27 cellular contexts compared by ENCODE assay signal in genomic region chr20:24458441-24458840, GRCh38. TPM values are rescaled to one million over a fixed set of nuclear protein-coding genes. Genes with fewer than 3 reads are reported as not detected.
"Had no signal": no experiment of that assay in that cellular context is flagged by ENCODE, and none has a peak within 500 bp of the region (broad histone marks: within the 10 kb centered on the region; RNA-seq: fewer than 3 reads in every experiment).

No MANE protein-coding gene starts in this region.

- H3K4me1 ChIP-seq: esophagus squamous epithelium, pancreas, psoas muscle had no signal

- H3K27ac ChIP-seq: epithelial cell of prostate, esophagus squamous epithelium, pancreas, psoas muscle, thoracic aorta had no signal

- H3K4me1 Mint-ChIP-seq: activated T-helper 17 cell treated with anti-CD3 and anti-CD28 coated beads, Interleukin-2, amount 50 U/mL, for 72 hours; memory B cell had no signal

- H3K9me3 ChIP-seq: esophagus squamous epithelium, pancreas, psoas muscle, thoracic aorta had no signal

- ATAC-seq: activated naive CD8-positive, alpha-beta T cell treated with anti-CD3 and anti-CD28 coated beads, Interleukin-2, amount 50 U/mL, for 24 hours; activated T-cell treated with anti-CD3 and anti-CD28 coated beads, Interleukin-2, amount 50 U/mL, for 4 hours; activated T-helper 17 cell treated with anti-CD3 and anti-CD28 coated beads, Interleukin-2, amount 50 U/mL, for 72 hours; naive thymus-derived CD4-positive, alpha-beta T cell; pancreas; psoas muscle had no signal

- H3K4me3 Mint-ChIP-seq: activated CD4-positive, alpha-beta memory T cell treated with anti-CD3 and anti-CD28 coated beads, Interleukin-2, amount 10 ng/mL, durations not matched to agents 7 days and 5 days; activated CD4-positive, alpha-beta T cell treated with anti-CD3 and anti-CD28 coated beads, Interleukin-2, amount 10 ng/mL, durations not matched to agents 7 days and 5 days; activated naive CD4-positive, alpha-beta T cell treated with anti-CD3 and anti-CD28 coated beads, Interleukin-2, amount 50 U/mL, for 24 hours; activated naive CD8-positive, alpha-beta T cell treated with anti-CD3 and anti-CD28 coated beads, Interleukin-2, amount 50 U/mL, for 24 hours; activated T-cell treated with anti-CD3 and anti-CD28 coated beads, Interleukin-2, amount 50 U/mL, for 4 hours; activated T-helper 17 cell treated with anti-CD3 and anti-CD28 coated beads, Interleukin-2, amount 50 U/mL, for 72 hours; memory B cell; naive thymus-derived CD4-positive, alpha-beta T cell; stimulated activated naive CD8-positive, alpha-beta T cell treated with anti-CD3 and anti-CD28 coated beads, Interleukin-15, Interleukin-2, amounts not matched to agents 100 ng/mL and 50 ng/mL, for 24 hours had no signal

- H3K27ac Mint-ChIP-seq: activated CD4-positive, alpha-beta memory T cell treated with anti-CD3 and anti-CD28 coated beads, Interleukin-2, amount 10 ng/mL, durations not matched to agents 7 days and 5 days; activated CD4-positive, alpha-beta T cell treated with anti-CD3 and anti-CD28 coated beads, Interleukin-2, amount 10 ng/mL, durations not matched to agents 7 days and 5 days; activated naive CD4-positive, alpha-beta T cell treated with anti-CD3 and anti-CD28 coated beads, Interleukin-2, amount 50 U/mL, for 24 hours; activated naive CD8-positive, alpha-beta T cell treated with anti-CD3 and anti-CD28 coated beads, Interleukin-2, amount 50 U/mL, for 24 hours; activated T-helper 17 cell treated with anti-CD3 and anti-CD28 coated beads, Interleukin-2, amount 50 U/mL, for 72 hours; memory B cell; naive thymus-derived CD4-positive, alpha-beta T cell; stimulated activated naive CD8-positive, alpha-beta T cell treated with anti-CD3 and anti-CD28 coated beads, Interleukin-15, Interleukin-2, amounts not matched to agents 100 ng/mL and 50 ng/mL, for 24 hours had no signal

- H3K36me3 ChIP-seq: esophagus squamous epithelium, pancreas, thoracic aorta had no signal

- H3K36me3 Mint-ChIP-seq: activated naive CD4-positive, alpha-beta T cell treated with anti-CD3 and anti-CD28 coated beads, Interleukin-2, amount 50 U/mL, for 24 hours; memory B cell; naive thymus-derived CD4-positive, alpha-beta T cell had no signal

- H3K4me3 ChIP-seq: esophagus squamous epithelium, pancreas, psoas muscle, thoracic aorta had no signal

- DNase-seq: activated CD4-positive, alpha-beta memory T cell treated with anti-CD3 and anti-CD28 coated beads, Interleukin-2, amount 10 ng/mL, durations not matched to agents 7 days and 5 days; activated CD4-positive, alpha-beta T cell treated with anti-CD3 and anti-CD28 coated beads, Interleukin-2, amount 10 ng/mL, durations not matched to agents 7 days and 5 days; activated CD4-positive, CD25-positive, alpha-beta regulatory T cell treated with anti-CD3 and anti-CD28 coated beads, Interleukin-2, amount 50 U/mL, for 72 hours; activated naive CD8-positive, alpha-beta T cell treated with anti-CD3 and anti-CD28 coated beads, Interleukin-2, amount 50 U/mL, for 24 hours; activated T-cell treated with anti-CD3 and anti-CD28 coated beads, Interleukin-2, amount 50 U/mL, for 4 hours; amygdala; central memory CD4-positive, alpha-beta T cell; dermis blood vessel endothelial cell; effector CD4-positive, alpha-beta T cell; esophagus squamous epithelium; foreskin melanocyte; islet precursor cell; midbrain; naive thymus-derived CD4-positive, alpha-beta T cell; nucleus accumbens; pancreas; psoas muscle; stimulated activated CD4-positive, alpha-beta T cell treated with anti-CD3 and anti-CD28 coated beads, Interleukin-4, amount 100 ng/mL, for 1 hour; T-helper 2 cell; trophoblast cell had no signal

- H3K9me3 Mint-ChIP-seq: activated CD4-positive, alpha-beta memory T cell treated with anti-CD3 and anti-CD28 coated beads, Interleukin-2, amount 10 ng/mL, durations not matched to agents 7 days and 5 days; activated CD4-positive, alpha-beta T cell treated with anti-CD3 and anti-CD28 coated beads, Interleukin-2, amount 10 ng/mL, durations not matched to agents 7 days and 5 days; activated naive CD4-positive, alpha-beta T cell treated with anti-CD3 and anti-CD28 coated beads, Interleukin-2, amount 50 U/mL, for 24 hours; activated naive CD8-positive, alpha-beta T cell treated with anti-CD3 and anti-CD28 coated beads, Interleukin-2, amount 50 U/mL, for 24 hours; activated T-cell treated with anti-CD3 and anti-CD28 coated beads, Interleukin-2, amount 50 U/mL, for 4 hours; activated T-helper 17 cell treated with anti-CD3 and anti-CD28 coated beads, Interleukin-2, amount 50 U/mL, for 72 hours; memory B cell; naive thymus-derived CD4-positive, alpha-beta T cell; stimulated activated naive CD8-positive, alpha-beta T cell treated with anti-CD3 and anti-CD28 coated beads, Interleukin-15, Interleukin-2, amounts not matched to agents 100 ng/mL and 50 ng/mL, for 24 hours had no signal

RNA-seq across cellular contexts. Expression of gene SYNDIG1, which starts 11.0 kb away (rescaled TPM):
- total RNA-seq: activated CD4-positive, alpha-beta memory T cell treated with anti-CD3 and anti-CD28 coated beads, Interleukin-2, amount 10 ng/mL, durations not matched to agents 7 days and 5 days; activated CD4-positive, alpha-beta T cell treated with anti-CD3 and anti-CD28 coated beads, Interleukin-2, amount 10 ng/mL, durations not matched to agents 7 days and 5 days; activated T-cell treated with anti-CD3 and anti-CD28 coated beads, Interleukin-2, amount 50 U/mL, for 4 hours; activated T-helper 17 cell treated with anti-CD3 and anti-CD28 coated beads, Interleukin-2, amount 50 U/mL, for 72 hours; esophagus squamous epithelium; glomerular endothelial cell; naive thymus-derived CD4-positive, alpha-beta T cell; psoas muscle had no signal
- polyA plus RNA-seq: naive thymus-derived CD4-positive, alpha-beta T cell had no signal
